ENCODE assay signal across 15 cellular contexts in the genomic region with DNA sequence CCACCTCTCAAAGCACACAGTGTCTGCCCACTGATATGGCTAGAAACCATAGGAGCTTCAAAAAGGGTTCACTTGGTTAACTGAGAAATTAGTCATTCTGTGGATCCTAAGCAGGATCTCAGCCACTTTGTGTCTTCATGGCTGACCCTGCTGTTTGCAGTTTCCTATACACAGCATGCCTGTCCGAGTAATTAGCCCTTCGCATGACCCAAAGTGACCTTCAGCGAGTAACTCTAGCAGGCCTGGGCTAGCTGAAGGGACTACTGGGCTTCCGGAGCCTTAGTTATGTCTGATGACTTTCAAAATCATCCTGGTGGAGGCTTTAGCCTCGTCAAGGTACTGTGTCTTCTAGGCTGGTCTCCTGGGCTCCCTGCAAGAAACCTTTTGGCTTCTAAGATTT. TPM values are rescaled to one million over a fixed set of nuclear protein-coding genes. Genes with fewer than 3 reads are reported as not detected.
DNase-seq lines count a peak whose midpoint lies in the region; ATAC-seq and TF ChIP-seq lines count a peak whose summit lies in the region.
"Had no signal": no experiment of that assay in that cellular context is flagged by ENCODE, and none has a peak within 500 bp of the region (broad histone marks: within the 10 kb centered on the region; RNA-seq: fewer than 3 reads in every experiment).

No MANE protein-coding gene starts in this region.

- POLR2A ChIA-PET in PC-3 (lab: Charles Lee; ENCODE audit: unreplicated experiment), result no interaction called here

- no peak overlapping the region for H2BK5ac ChIP-seq in neuronal stem cell (ENCODE audit: low read length)

- no peak overlapping the region for H2AK5ac ChIP-seq in neuronal stem cell (ENCODE audit: low read depth, low read length)

- no TSS peak for BruUV-seq in PC-3 (replicated peaks; lab: Mats Ljungman, UMichigan)

- no peaks in the 10 kb centered on the region for H4K20me1 ChIP-seq in PC-3 (ENCODE audit: low read length)

- no peak overlapping the region for H4K91ac ChIP-seq in neuronal stem cell (ENCODE audit: low read depth, low read length, poor library complexity)

- whole genome bisulfite sequencing in psoas muscle, 3 donors, result 19 to 25% (median 22%) methylated on average over 5 of the region's 5 CpGs
- WGBS in neuronal stem cell (ENCODE audit: extremely low coverage in 2 of 2, insufficient read length in 2 of 2, insufficient replicate concordance in 1 of 2), 2 donors, result no CpG with 5 or more reads among the region's 5 CpGs

- H3K27me3 ChIP-seq in PC-3 (ENCODE audit: low read length) (no peaks in the 10 kb centered on the region), psoas muscle (ENCODE audit: insufficient read depth in 3 of 3, low read length in 2 of 3) (no peaks in the 10 kb centered on the region), neuronal stem cell (ENCODE audit: control insufficient read depth in 3 of 3, insufficient read depth in 3 of 3, low read depth in 1 of 3, low read length in 3 of 3) (no peaks in the 10 kb centered on the region)

- H3K4me3 ChIP-seq in PC-3 (ENCODE audit: low read length) (peak overlapping the region; percentile 79), psoas muscle (peak overlapping the region; percentile 75), neuronal stem cell (ENCODE audit: low read length in 2 of 2) (no peak overlapping the region)

- DNase-seq in Caki2 (ENCODE audit: low read depth), result peak; percentile 30
- DNase-seq in PC-3, result no peak
- no peak for DNase-seq in epithelial cell of prostate (ENCODE audit: low read depth, low spot score)
- no peak for DNase-seq in psoas muscle
- no peak for DNase-seq in SIG-M5 (lab: John Stamatoyannopoulos, UW)
- DNase-seq in neuronal stem cell (ENCODE audit: low spot score), result no peak
- DNase-seq: activated CD4-positive, alpha-beta T cell treated with anti-CD3 and anti-CD28 coated beads for 48 hours; activated naive CD4-positive, alpha-beta T cell; NCI-H187; NCI-H774; stimulated activated CD4-positive, alpha-beta T cell treated with anti-CD3 and anti-CD28 coated beads, Interleukin-2, amount 100 ng/mL, for 48 hours; stimulated activated naive CD4-positive, alpha-beta T cell treated with Interleukin-2 at 50 U/mL for 16 hours had no signal

- CTCF ChIA-PET in PC-3 (lab: Charles Lee), result no interaction called here

- H2BK120ac ChIP-seq in neuronal stem cell (ENCODE audit: low read depth, low read length), result no peak overlapping the region

- 0 out of 2 replicates have a peak overlapping the region, but pooled peaks have one; percentile 85 for H3K27ac ChIP-seq in PC-3 (ENCODE audit: low read length)
- H3K27ac ChIP-seq in epithelial cell of prostate, result peak overlapping the region; percentile 94
- peak overlapping the region; percentile 83 for H3K27ac ChIP-seq in psoas muscle
- H3K27ac ChIP-seq in neuronal stem cell (replicated peaks; ENCODE audit: low read length), result no peak overlapping the region

- no peak overlapping the region for H3K23ac ChIP-seq in neuronal stem cell (ENCODE audit: low read depth, low read length, poor library complexity)

- no peaks in the 10 kb centered on the region for H3K9me2 ChIP-seq in PC-3 (replicated peaks; ENCODE audit: low read length)

- no peak overlapping the region for H3K4ac ChIP-seq in neuronal stem cell (ENCODE audit: low read length)

- 0 out of 2 replicates have a peak, but pooled peaks cover 2% of the 10 kb centered on the region for H3K36me3 ChIP-seq in PC-3 (ENCODE audit: low read depth, low read length)
- no peaks in the 10 kb centered on the region for H3K36me3 ChIP-seq in psoas muscle (ENCODE audit: insufficient read depth in 1 of 2, low read depth in 1 of 2)
- no peaks in the 10 kb centered on the region for H3K36me3 ChIP-seq in neuronal stem cell (replicated peaks in 1 of 2; ENCODE audit: control insufficient read depth in 2 of 2, insufficient read depth in 2 of 2, low read length in 2 of 2)

- no peak overlapping the region for H3K18ac ChIP-seq in neuronal stem cell (ENCODE audit: low read length)

- ATAC-seq in PC-3, result no peak
- ATAC-seq in psoas muscle, result no peak
- no peak for ATAC-seq in GM21723 (IDR thresholded peaks at IDR 0.05; ENCODE audit: unreplicated experiment)
- no peak for ATAC-seq in HG03520 (IDR thresholded peaks at IDR 0.05; ENCODE audit: unreplicated experiment)

- in situ Hi-C loops in Caki2 (cut with HindIII; ENCODE audit: low pct_unique_long_range_greater_than_20kb, low sequenced_read_pairs), result no loop called here

- peaks cover 64% of the 10 kb centered on the region for H3K79me2 ChIP-seq in PC-3 (ENCODE audit: low read length)

- no peak overlapping the region for H2BK12ac ChIP-seq in neuronal stem cell (ENCODE audit: low read length)

- no peak overlapping the region for H4K8ac ChIP-seq in neuronal stem cell (ENCODE audit: low read depth, low read length)

- H3K9ac ChIP-seq in PC-3 (ENCODE audit: low read length), result no peak overlapping the region
- H3K9ac ChIP-seq in neuronal stem cell (ENCODE audit: low read depth, low read length, poor library complexity), result no peak overlapping the region

- H3K4me1 ChIP-seq in PC-3 (ENCODE audit: insufficient read depth, low read length) (peaks cover 47% of the 10 kb centered on the region), psoas muscle (peaks cover 23% of the 10 kb centered on the region), neuronal stem cell (ENCODE audit: control insufficient read depth in 2 of 2, insufficient read depth in 1 of 2, low read depth in 1 of 2, low read length in 2 of 2) (peaks cover 18 to 22% of the 10 kb centered on the region in 2 donors)

- H3K4me2 ChIP-seq in PC-3 (ENCODE audit: low read length), result peak overlapping the region; percentile 86
- H3K4me2 ChIP-seq in neuronal stem cell (ENCODE audit: insufficient read depth, low read length, poor library complexity, severe bottlenecking), result no peak overlapping the region

- intact Hi-C loops in PC-3 (cut with micrococcal nuclease), result no loop called here
- intact Hi-C loops in psoas muscle (cut with DNase I), result no loop called here

- no peak for TF ChIP-seq CTCF in PC-3 (conservative IDR thresholded peaks at IDR 0.05; ENCODE audit: low read depth, low read length)
- no peak for TF ChIP-seq CTCF in psoas muscle (IDR thresholded peaks at IDR 0.05)

- peaks cover 6% of the 10 kb centered on the region for H3F3A ChIP-seq in PC-3 (ENCODE audit: low read length, unreplicated experiment)

- no peak overlapping the region for H2BK15ac ChIP-seq in neuronal stem cell (ENCODE audit: low read length)

- H3K79me1 ChIP-seq in neuronal stem cell (ENCODE audit: low read depth, low read length), result peaks cover 2% of the 10 kb centered on the region

- no peaks in the 10 kb centered on the region for H3K9me3 ChIP-seq in PC-3 (ENCODE audit: low read length)
- H3K9me3 ChIP-seq in psoas muscle, result no peaks in the 10 kb centered on the region
- H3K9me3 ChIP-seq in neuronal stem cell (replicated peaks in 1 of 2; ENCODE audit: control insufficient read depth in 2 of 2, insufficient read depth in 1 of 2, low read depth in 1 of 2, low read length in 2 of 2), result no peaks in the 10 kb centered on the region

- no peak overlapping the region for H2AFZ ChIP-seq in PC-3 (ENCODE audit: low read length)
- H2AFZ ChIP-seq in neuronal stem cell (ENCODE audit: low read length), result no peak overlapping the region

- no peak overlapping the region for H3K14ac ChIP-seq in neuronal stem cell (ENCODE audit: low read length)

RNA-seq across cellular contexts. Expression of a gene that starts 28.9 kb away (rescaled TPM):
- 5.7 and 5.8 TPM in 2 replicates for total RNA-seq in Caki2 (2014; rRNA removed; shearing (Covaris generic); ENCODE audit: low replicate concordance)
- 7.0 and 7.2 TPM in 2 replicates for total RNA-seq in PC-3 (2014; rRNA removed)
- total RNA-seq in psoas muscle, result 1 to 10 TPM in 3 of 4 donors, under 1 TPM in 1; 0.61 to 5.0 (median 1.3) TPM
- polyA plus RNA-seq in psoas muscle, result 1 to 10 TPM in 1 of 3 donors, under 1 TPM in 2; 0.34 to 4.7 (median 0.91) TPM
- 0.26 TPM for polyA plus RNA-seq in neuronal stem cell (2013, experiment 1 of 2)
- polyA plus RNA-seq in neuronal stem cell (2013, experiment 2 of 2), result 0.22 TPM
- total RNA-seq: H1 had no signal

RNA-seq across cellular contexts. Expression of a gene that starts 35.7 kb away (rescaled TPM):
- 279 and 345 TPM in 2 replicates for total RNA-seq in Caki2 (2014; rRNA removed; shearing (Covaris generic); ENCODE audit: low replicate concordance)
- total RNA-seq in PC-3 (2014; rRNA removed), result 76.2 and 76.6 TPM in 2 replicates
- 10 to 100 TPM; 22.8 to 47.7 (median 35.1) TPM for total RNA-seq in psoas muscle
- polyA plus RNA-seq in psoas muscle, result 10 to 100 TPM; 12.8 to 79.7 (median 20.4) TPM
- 27.0 TPM for polyA plus RNA-seq in neuronal stem cell (2013, experiment 1 of 2)
- polyA plus RNA-seq in neuronal stem cell (2013, experiment 2 of 2), result 25.9 TPM

RNA-seq across cellular contexts. Expression of a gene that starts 51.2 kb away (rescaled TPM):
- total RNA-seq in Caki2 (2014; rRNA removed; shearing (Covaris generic); ENCODE audit: low replicate concordance), result 11.7 and 19.2 TPM in 2 replicates
- 49.6 and 94.1 TPM in 2 replicates for total RNA-seq in PC-3 (2014; rRNA removed)
- 10 to 100 TPM in 1 of 4 donors, 1 to 10 TPM in 3; 6.2 to 11.8 (median 7.0) TPM for total RNA-seq in psoas muscle
- 10 to 100 TPM in 1 of 3 donors, 1 to 10 TPM in 2; 3.2 to 11.7 (median 5.2) TPM for polyA plus RNA-seq in psoas muscle
- 56.8 TPM for polyA plus RNA-seq in neuronal stem cell (2013, experiment 1 of 2)
- 60.3 TPM for polyA plus RNA-seq in neuronal stem cell (2013, experiment 2 of 2)

Comparison
In these comparisons a context has a peak if more than half of its experiments do, and no peak if none do; other contexts are left out.
1. H3K4me3 ChIP-seq: peak in PC-3 (single experiment) and psoas muscle (single experiment); none in neuronal stem cell (0 of 2).